Comparison of ENCODE assay signal across 8 cellular contexts in genomic region chr19:4811328-4812131, GRCh38.
DNase-seq lines count a peak whose midpoint lies in the region; ATAC-seq and TF ChIP-seq lines count a peak whose summit lies in the region.

No MANE protein-coding gene starts in this region.

- TF ChIP-seq CTCF in cardiac fibroblast (IDR thresholded peaks at IDR 0.05; ENCODE audit: low read depth, low read length) = peak; percentile 93

- DNase-seq in NCI-H1436 (lab: John Stamatoyannopoulos, UW) (peak; percentile 43), NCI-H1436 treated with DMSO at 0.1 percent for 48 hours (lab: John Stamatoyannopoulos, UW) (no peak), NCI-H1048 (lab: John Stamatoyannopoulos, UW) (peak; percentile 34), cardiac fibroblast (ENCODE audit: low read depth in 2 of 2) (peak; percentile 74 to 75), kidney glomerular epithelial cell (lab: John Stamatoyannopoulos, UW) (peak; percentile 40)
- peak; percentile 83 for DNase-seq in activated CD4-positive, CD25-positive, alpha-beta regulatory T cell treated with anti-CD3 and anti-CD28 coated beads, Interleukin-2, amount 50 U/mL, for 16 hours (ENCODE audit: low read depth, low spot score)
- DNase-seq in stimulated activated CD4-positive, alpha-beta T cell treated with anti-CD3 and anti-CD28 coated beads, Interleukin-4, amount 100 ng/mL, for 24 hours = peak; percentile 92

- H3K4me3 ChIP-seq in cardiac fibroblast (replicated peaks in 1 of 2; ENCODE audit: low read depth in 2 of 2, low read length in 2 of 2) = no peak overlapping the region

- ATAC-seq in GM18502 (IDR thresholded peaks at IDR 0.05; ENCODE audit: poor library complexity, unreplicated experiment) = no peak
